ENCODE assay signal across 18 cellular contexts in genomic region chr1:24486296-24487065, GRCh38. TPM values are rescaled to one million over a fixed set of nuclear protein-coding genes. Genes with fewer than 3 reads are reported as not detected.
DNase-seq lines count a peak whose midpoint lies in the region; TF ChIP-seq lines count a peak whose summit lies in the region.
"Had no signal": no experiment of that assay in that cellular context is flagged by ENCODE, and none has a peak within 500 bp of the region (broad histone marks: within the 10 kb centered on the region; RNA-seq: fewer than 3 reads in every experiment).

No MANE protein-coding gene starts in this region.

- no peak overlapping the region for H3K9ac ChIP-seq in neural progenitor cell
- H3K9ac ChIP-seq: SK-N-SH had no signal

- H3K79me2 ChIP-seq in OCI-LY7 (ENCODE audit: insufficient read depth, low read depth, low read length) (no peaks in the 10 kb centered on the region), neural progenitor cell (ENCODE audit: low read depth) (no peaks in the 10 kb centered on the region)

- peaks cover 8% of the 10 kb centered on the region for H3K9me3 Mint-ChIP-seq in neural progenitor cell
- H3K9me3 Mint-ChIP-seq: natural killer cell had no signal

- CTCF ChIA-PET in OCI-LY7 (lab: Charles Lee; ENCODE audit: unreplicated experiment) = interaction anchor here (0.7 to 1.2 kb wide), 3 partner anchors 15 to 442 kb away, joined by 3 read pairs; no protein-coding TSS in a partner anchor

- H3K27me3 Mint-ChIP-seq in neural progenitor cell (ENCODE audit: insufficient read depth, low read depth) = peaks cover 9% of the 10 kb centered on the region

- H3K4me1 ChIP-seq in OCI-LY7 (ENCODE audit: insufficient read depth, low read length, poor library complexity, severe bottlenecking) = peaks cover 24% of the 10 kb centered on the region
- H3K4me1 ChIP-seq in spleen = peaks cover 0 to 25% (median 9%) of the 10 kb centered on the region in 6 donors
- no peaks in the 10 kb centered on the region for H3K4me1 ChIP-seq in neural progenitor cell
- H3K4me1 ChIP-seq: left ventricle myocardium inferior, psoas muscle, testis had no signal

- H3K27me3 ChIP-seq in spleen (replicated peaks in 1 of 7) = peaks cover 0 to 3% (median 0%) of the 10 kb centered on the region in 7 donors
- H3K27me3 ChIP-seq in neural progenitor cell = no peaks in the 10 kb centered on the region
- H3K27me3 ChIP-seq: testis had no signal

- DNase-seq in activated CD4-positive, alpha-beta T cell treated with anti-CD3 and anti-CD28 coated beads, Interleukin-2, amount 50 U/mL, for 1 hour = peak; percentile 30
- DNase-seq in activated CD4-positive, alpha-beta T cell treated with anti-CD3 and anti-CD28 coated beads, Interleukin-2, amount 50 U/mL, for 4 hours = no peak
- DNase-seq in OCI-LY7 (ENCODE audit: low spot score) (peak; percentile 57), activated T-helper 1 cell treated with Interleukin-2 at 50 U/mL for 16 hours (ENCODE audit: low read depth) (peak; percentile 23), spleen (no peak), neural progenitor cell (ENCODE audit: low spot score) (no peak), NCI-H82 treated with DMSO at 0.1 percent for 48 hours (lab: John Stamatoyannopoulos, UW; ENCODE audit: unreplicated experiment) (no peak), middle frontal gyrus (ENCODE audit: extremely low spot score, low spot score) (no peak)
- DNase-seq: activated CD4-positive, CD25-positive, alpha-beta regulatory T cell; foreskin melanocyte; HFFc6; left ventricle myocardium inferior; natural killer cell; NCI-H1436; NCI-H446; psoas muscle; SK-N-SH; testis had no signal

- peak overlapping the region; percentile 85 for H2AFZ ChIP-seq in OCI-LY7 (ENCODE audit: low read length)
- H2AFZ ChIP-seq in neural progenitor cell (replicated peaks) = no peak overlapping the region

- no TSS peak for BruUV-seq in OCI-LY7 (replicated peaks; lab: Mats Ljungman, UMichigan)

- H3K27ac Mint-ChIP-seq in neural progenitor cell = no peak overlapping the region
- H3K27ac Mint-ChIP-seq: HFFc6, natural killer cell had no signal

- 67 to 78% (median 73%) methylated on average over 9 of the region's 9 CpGs for WGBS in spleen, 5 donors

- no peaks in the 10 kb centered on the region for H3K36me3 Mint-ChIP-seq in neural progenitor cell
- H3K36me3 Mint-ChIP-seq: natural killer cell had no signal

- no peak for TF ChIP-seq POLR2A in spleen (IDR thresholded peaks at IDR 0.05)

- H3K4me2 ChIP-seq in OCI-LY7 (ENCODE audit: low read length) (peak overlapping the region; percentile 59), neural progenitor cell (no peak overlapping the region)
- H3K4me2 ChIP-seq: SK-N-SH had no signal

- H3K9me2 ChIP-seq in OCI-LY7 (ENCODE audit: insufficient read depth, low read length) = no peaks in the 10 kb centered on the region
- H3K9me2 ChIP-seq: SK-N-SH had no signal

- H3K4me3 ChIP-seq in OCI-LY7 (ENCODE audit: low read depth, low read length, poor library complexity, severe bottlenecking) (no peak overlapping the region), spleen (no peak overlapping the region), neural progenitor cell (no peak overlapping the region)
- H3K4me3 ChIP-seq: left ventricle myocardium inferior, psoas muscle, testis had no signal

- POLR2A ChIA-PET in OCI-LY7 (lab: Charles Lee) = interaction anchor here (0.7 to 1.2 kb wide), 6 partner anchors 9 to 61 kb away, joined by 3 to 7 read pairs (median 4); partner anchors contain the start of gene RCAN3

- no peaks in the 10 kb centered on the region for H3F3A ChIP-seq in neural progenitor cell (ENCODE audit: low read depth)

- no peaks in the 10 kb centered on the region for H4K20me1 ChIP-seq in OCI-LY7 (ENCODE audit: insufficient read depth, low read length)
- no peaks in the 10 kb centered on the region for H4K20me1 ChIP-seq in neural progenitor cell (ENCODE audit: low read depth)

- H3K27ac ChIP-seq in OCI-LY7 (ENCODE audit: low read depth, low read length, poor library complexity, severe bottlenecking) (peak overlapping the region; percentile 20), spleen (peak overlapping the region in 6 of 8 donors; percentile 21 to 50 (median 43)), neural progenitor cell (no peak overlapping the region)
- H3K27ac ChIP-seq: left ventricle myocardium inferior, psoas muscle, testis had no signal

- TF ChIP-seq CTCF in OCI-LY7 (conservative IDR thresholded peaks at IDR 0.05; ENCODE audit: low read length) (no peak), spleen (IDR thresholded peaks at IDR 0.05 in 8 of 11, conservative IDR thresholded peaks at IDR 0.05 in 3 of 11) (no peak), neural progenitor cell (IDR thresholded peaks at IDR 0.05) (no peak)

- no peaks in the 10 kb centered on the region for H3K4me1 Mint-ChIP-seq in neural progenitor cell

- H3K36me3 ChIP-seq in OCI-LY7 (ENCODE audit: insufficient read depth, low read length) (no peaks in the 10 kb centered on the region), spleen (no peaks in the 10 kb centered on the region), neural progenitor cell (no peaks in the 10 kb centered on the region)
- H3K36me3 ChIP-seq: left ventricle myocardium inferior had no signal

- intact Hi-C loops in OCI-LY7 (cut with micrococcal nuclease; ENCODE audit: unreplicated experiment) (no loop called here), spleen (cut with DNase I; ENCODE audit: low total_unique reads) (no loop called here)

- H3K4me3 Mint-ChIP-seq in neural progenitor cell = no peak overlapping the region
- H3K4me3 Mint-ChIP-seq: HFFc6, natural killer cell had no signal

- peaks cover 11% of the 10 kb centered on the region; the same call in 1 of the 2 replicates for H3K9me3 ChIP-seq in OCI-LY7 (ENCODE audit: low read length)
- H3K9me3 ChIP-seq in spleen = peaks cover 0 to 9% (median 3%) of the 10 kb centered on the region in 8 donors
- H3K9me3 ChIP-seq in neural progenitor cell (ENCODE audit: low read depth) = no peaks in the 10 kb centered on the region
- H3K9me3 ChIP-seq: left ventricle myocardium inferior, psoas muscle, SK-N-SH, testis had no signal

RNA-seq across cellular contexts. Expression of gene RCAN3, which starts 16.2 kb away (rescaled TPM):
- 13.0 and 22.9 TPM in 2 replicates for total RNA-seq in OCI-LY7 (2014; rRNA removed; shearing (Covaris generic))
- 47.8 and 57.2 TPM in 2 replicates for total RNA-seq in OCI-LY7 (2022)
- total RNA-seq in spleen = 10 to 100 TPM; 14.4 to 21.7 (median 17.9) TPM
- polyA plus RNA-seq in spleen = 1 to 10 TPM; 6.1 to 7.2 (median 6.4) TPM
- total RNA-seq in neural progenitor cell (ENCODE audit: low replicate concordance) = 7.5 and 9.3 TPM in 2 replicates

Comparison
In these comparisons a context has a peak if more than half of its experiments do, and no peak if none do; other contexts are left out.
1. DNase-seq: peak in activated CD4-positive, alpha-beta T cell treated with anti-CD3 and anti-CD28 coated beads, Interleukin-2, amount 50 U/mL, for 1 hour (single experiment), OCI-LY7 (single experiment) and activated T-helper 1 cell treated with Interleukin-2 at 50 U/mL for 16 hours (single experiment); none in activated CD4-positive, alpha-beta T cell treated with anti-CD3 and anti-CD28 coated beads, Interleukin-2, amount 50 U/mL, for 4 hours (0 of 2), spleen (single experiment), neural progenitor cell (single experiment), NCI-H82 treated with DMSO at 0.1 percent for 48 hours (single experiment) and middle frontal gyrus (single experiment).